Comparison of ENCODE assay signal across 12 cellular contexts in the genomic region with DNA sequence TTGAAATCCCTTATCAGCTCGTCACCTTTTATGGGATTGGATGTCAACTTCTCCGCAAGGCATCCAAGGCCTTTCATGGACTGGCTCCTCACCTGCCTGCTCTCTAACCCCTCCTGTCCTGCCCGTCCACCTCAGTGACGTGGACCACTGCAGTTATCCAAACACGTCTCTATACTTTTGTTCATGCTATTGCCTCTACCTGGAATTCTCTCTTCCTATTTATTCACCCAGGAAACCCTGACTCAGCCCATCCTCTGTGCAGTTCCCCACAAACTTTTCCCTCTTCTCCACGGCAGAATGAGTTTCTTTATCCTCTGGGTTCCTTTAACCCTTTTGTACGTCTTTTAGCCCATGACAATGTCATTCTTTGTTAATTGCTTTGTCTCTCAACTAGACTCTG. TPM values are rescaled to one million over a fixed set of nuclear protein-coding genes. Genes with fewer than 3 reads are reported as not detected.
DNase-seq lines count a peak whose midpoint lies in the region; ATAC-seq, FAIRE-seq and TF ChIP-seq lines count a peak whose summit lies in the region.
"Had no signal": no experiment of that assay in that cellular context is flagged by ENCODE, and none has a peak within 500 bp of the region (broad histone marks: within the 10 kb centered on the region; RNA-seq: fewer than 3 reads in every experiment).

No MANE protein-coding gene starts in this region.

- H3K79me2 ChIP-seq in HepG2 (ENCODE audit: insufficient read depth, low read length) (no peaks in the 10 kb centered on the region), hepatocyte (no peaks in the 10 kb centered on the region)

- H3K27me3 ChIP-seq in HepG2 (ENCODE audit: control insufficient read depth in 1 of 2, insufficient read depth in 2 of 2, low read length in 2 of 2) (peaks cover 0 to 6% of the 10 kb centered on the region in 2 experiments; a peak in 1 of 5 replicates), right lobe of liver (no peaks in the 10 kb centered on the region), hepatocyte (peaks cover 5% of the 10 kb centered on the region)
- H3K27me3 ChIP-seq: right atrium auricular region had no signal

- H3K4me3 Mint-ChIP-seq in natural killer cell treated with Interleukin-12 subunit alpha and Interleukin-12 subunit beta and Interleukin-15 and Interleukin-18, amount 100 ng/mL, for 72 hours = no peak overlapping the region
- H3K4me3 Mint-ChIP-seq: naive B cell had no signal

- no peak for TF ChIP-seq POLR2A in HepG2 (IDR thresholded peaks at IDR 0.05; ENCODE audit: insufficient read depth in 1 of 2, low read depth in 2 of 2, low read length in 2 of 2)
- no peak for TF ChIP-seq POLR2A in right lobe of liver (IDR thresholded peaks at IDR 0.05)

- H3K9me2 ChIP-seq in hepatocyte (replicated peaks; ENCODE audit: insufficient read depth) = no peaks in the 10 kb centered on the region

- intact Hi-C loops in HepG2 (cut with micrococcal nuclease; ENCODE audit: unreplicated experiment) = loop anchor here (5.0 kb wide), 1 partner anchor 75 kb away; no protein-coding TSS in a partner anchor
- intact Hi-C loops in right lobe of liver (cut with DNase I) = no loop called here

- no peak overlapping the region for H3K4me3 ChIP-seq in HepG2 (replicated peaks in 1 of 3; ENCODE audit: insufficient read depth in 1 of 3, low read depth in 2 of 3, low read length in 3 of 3)
- H3K4me3 ChIP-seq in right lobe of liver = no peak overlapping the region
- H3K4me3 ChIP-seq in hepatocyte = no peak overlapping the region
- H3K4me3 ChIP-seq: right atrium auricular region had no signal

- peaks cover 23% of the 10 kb centered on the region for H3K4me1 ChIP-seq in HepG2 (ENCODE audit: insufficient read depth, low read length)
- H3K4me1 ChIP-seq in right lobe of liver = no peaks in the 10 kb centered on the region
- H3K4me1 ChIP-seq in hepatocyte (ENCODE audit: insufficient read depth) = no peaks in the 10 kb centered on the region

- CTCF ChIA-PET in HepG2 (lab: Yijun Ruan, JAX; ENCODE audit: low intra/inter-chr PET ratio, low total read pairs) = interaction anchor here (1.5 kb wide), 1 partner anchor 167 kb away, joined by 4 read pairs; no protein-coding TSS in a partner anchor
- CTCF ChIA-PET in GM10248 (lab: Yijun Ruan, JAX) = interaction anchor here (0.5 to 8.2 kb wide), 37 partner anchors 11 to 547 kb away, joined by 3 to 190 read pairs (median 6); a partner anchor contains a TSS

- H3K9ac ChIP-seq in HepG2 (ENCODE audit: insufficient read depth, low read depth, low read length) = no peak overlapping the region

- H3K27ac ChIP-seq in HepG2 (ENCODE audit: extremely low read length, insufficient read depth, low read length) (no peak overlapping the region), right lobe of liver (no peak overlapping the region), VCaP (peak overlapping the region; percentile 65), hepatocyte (no peak overlapping the region)
- H3K27ac ChIP-seq: right atrium auricular region had no signal

- POLR2A ChIA-PET in HepG2 (lab: Yijun Ruan, JAX) = no interaction called here
- POLR2A ChIA-PET in GM10248 (lab: Yijun Ruan, JAX) = no interaction called here

- TF ChIP-seq CTCF in HepG2 (CRISPR knock-in tag; IDR thresholded peaks at IDR 0.05) = no peak
- TF ChIP-seq CTCF in right lobe of liver (IDR thresholded peaks at IDR 0.05) = no peak
- no peak for TF ChIP-seq CTCF in VCaP (conservative IDR thresholded peaks at IDR 0.05)
- no peak for TF ChIP-seq CTCF in hepatocyte (IDR thresholded peaks at IDR 0.05; ENCODE audit: poor library complexity)
- TF ChIP-seq CTCF in GM10248 (IDR thresholded peaks at IDR 0.05; ENCODE audit: control extremely low read depth, extremely low read depth, low read depth, missing control alignments) = no peak

- FAIRE-seq in HepG2 (lab: Jason Lieb, UNC) = no peak

- TF ChIP-seq RAD21 in HepG2 (CRISPR knock-in tag; IDR thresholded peaks at IDR 0.05) = no peak

- H3K27ac Mint-ChIP-seq in natural killer cell treated with Interleukin-12 subunit alpha and Interleukin-12 subunit beta and Interleukin-15 and Interleukin-18, amount 100 ng/mL, for 72 hours = no peak overlapping the region

- no peaks in the 10 kb centered on the region for H4K20me1 ChIP-seq in HepG2 (ENCODE audit: insufficient read depth, low read length)
- H4K20me1 ChIP-seq in hepatocyte (ENCODE audit: insufficient read depth, poor library complexity, severe bottlenecking) = no peaks in the 10 kb centered on the region

- peaks cover 22 to 27% of the 10 kb centered on the region in 2 donors for H3K27me3 Mint-ChIP-seq in natural killer cell treated with Interleukin-12 subunit alpha and Interleukin-12 subunit beta and Interleukin-15 and Interleukin-18, amount 100 ng/mL, for 72 hours

- DNase-seq in HepG2 (ENCODE audit: low spot score) (no peak), right lobe of liver (no peak), hepatocyte (ENCODE audit: low spot score) (no peak), GM10248 (ENCODE audit: extremely low spot score) (no peak), NCI-H1930 (lab: John Stamatoyannopoulos, UW) (no peak)
- no peak for DNase-seq in natural killer cell treated with Interleukin-12 subunit alpha and Interleukin-12 subunit beta and Interleukin-15 and Interleukin-18, amount 100 ng/mL, for 72 hours (ENCODE audit: low spot score)
- DNase-seq: activated CD4-positive, CD25-positive, alpha-beta regulatory T cell treated with anti-CD3 and anti-CD28 coated beads, Interleukin-2, amount 50 U/mL, for 72 hours; activated CD8-positive, alpha-beta memory T cell treated with anti-CD3 and anti-CD28 coated beads, Interleukin-2, amount 50 U/mL, for 48 hours had no signal

- H2AFZ ChIP-seq in HepG2 (ENCODE audit: low read length) (peak overlapping the region; percentile 31), hepatocyte (no peak overlapping the region)

- H3K36me3 ChIP-seq in HepG2 (replicated peaks in 1 of 2; ENCODE audit: control insufficient read depth in 1 of 2, insufficient read depth in 2 of 2, low read length in 2 of 2) (no peaks in the 10 kb centered on the region), right lobe of liver (no peaks in the 10 kb centered on the region), hepatocyte (replicated peaks; ENCODE audit: insufficient read depth, low read depth) (no peaks in the 10 kb centered on the region)
- H3K36me3 ChIP-seq: right atrium auricular region had no signal

- H3K9me3 Mint-ChIP-seq in natural killer cell treated with Interleukin-12 subunit alpha and Interleukin-12 subunit beta and Interleukin-15 and Interleukin-18, amount 100 ng/mL, for 72 hours = no peaks in the 10 kb centered on the region
- H3K9me3 Mint-ChIP-seq: naive B cell had no signal

- peaks cover 15% of the 10 kb centered on the region in 2 donors for H3K4me1 Mint-ChIP-seq in natural killer cell treated with Interleukin-12 subunit alpha and Interleukin-12 subunit beta and Interleukin-15 and Interleukin-18, amount 100 ng/mL, for 72 hours (ENCODE audit: low read depth in 2 of 2)

- 39% methylated on average over 7 of the region's 7 CpGs for WGBS in HepG2 (ENCODE audit: low lambda C conversion rate)
- 56% methylated on average over 7 of the region's 7 CpGs for WGBS in right lobe of liver (ENCODE audit: insufficient coverage, low coverage, low lambda C conversion rate, missing lambda C conversion rate)
- 63% methylated on average over 7 of the region's 7 CpGs for WGBS in hepatocyte (ENCODE audit: low lambda C conversion rate, missing lambda C conversion rate)

- H3K36me3 Mint-ChIP-seq in natural killer cell treated with Interleukin-12 subunit alpha and Interleukin-12 subunit beta and Interleukin-15 and Interleukin-18, amount 100 ng/mL, for 72 hours = no peaks in the 10 kb centered on the region

- H3K9me3 ChIP-seq in HepG2 (ENCODE audit: low read length) (no peaks in the 10 kb centered on the region), right lobe of liver (no peaks in the 10 kb centered on the region), hepatocyte (ENCODE audit: low read depth) (no peaks in the 10 kb centered on the region)
- H3K9me3 ChIP-seq: right atrium auricular region had no signal

- in situ Hi-C loops in HepG2 (cut with HindIII; ENCODE audit: extremely low pct_ligation_motif_present, low pct_unique_long_range_greater_than_20kb) = no loop called here

- ATAC-seq in HepG2 (no peak), right lobe of liver (no peak), GM21423 (IDR thresholded peaks at IDR 0.05; ENCODE audit: unreplicated experiment) (no peak)
- no peak for ATAC-seq in natural killer cell treated with Interleukin-12 subunit alpha and Interleukin-12 subunit beta and Interleukin-15 and Interleukin-18, amount 100 ng/mL, for 72 hours

- H3K4me2 ChIP-seq in HepG2 (ENCODE audit: low read depth, low read length) (peak overlapping the region; percentile 39), hepatocyte (peak overlapping the region; percentile 41)

- no TSS peak for BruUV-seq in HepG2 (replicated peaks; lab: Mats Ljungman, UMichigan)

- TF ChIP-seq EP300 in HepG2 (IDR thresholded peaks at IDR 0.05; ENCODE audit: low read depth in 2 of 2, low read length in 2 of 2) (no peak), HepG2 (CRISPR knock-in tag; IDR thresholded peaks at IDR 0.05; ENCODE audit: borderline replicate concordance) (no peak)

RNA-seq across cellular contexts. Expression of a gene that starts 5.1 kb away (rescaled TPM):
- total RNA-seq in HepG2 (2016; rRNA removed; fragmentation: Illumina TruSeq; extraction: Trizol) = 5.7 and 6.6 TPM in 2 replicates
- 0.53 and 0.81 TPM in 2 replicates for total RNA-seq in HepG2 (2016; cell fraction: cytosol; rRNA removed; fragmentation: Illumina TruSeq; extraction: Trizol; ENCODE audit: low read depth)
- 5.6 and 6.7 TPM in 2 replicates for total RNA-seq in HepG2 (2016; cell fraction: insoluble cytoplasmic fraction; rRNA removed; fragmentation: Illumina TruSeq; extraction: Trizol)
- 1.3 and 1.5 TPM in 2 replicates for total RNA-seq in HepG2 (2016; cell fraction: membrane; rRNA removed; fragmentation: Illumina TruSeq; extraction: Trizol)
- total RNA-seq in HepG2 (2016; cell fraction: nucleus; rRNA removed; fragmentation: Illumina TruSeq; extraction: Trizol) = 8.4 and 8.5 TPM in 2 replicates
- 4.4 and 4.8 TPM in 2 replicates for polyA plus RNA-seq in HepG2 (2011; rRNA removed)
- 2.2 and 3.6 TPM in 2 replicates for polyA plus RNA-seq in HepG2 (2011; cell fraction: cytosol; rRNA removed)
- polyA plus RNA-seq in HepG2 (2011; cell fraction: nucleus; rRNA removed) = 4.4 and 4.6 TPM in 2 replicates
- polyA plus RNA-seq in HepG2 (2012) = 3.8 and 4.2 TPM in 2 replicates
- 0.15 and 0.20 TPM in 2 replicates for polyA plus RNA-seq in HepG2 (2016; cell fraction: cytosol; fragmentation: Illumina TruSeq; extraction: Trizol; ENCODE audit: low read depth)
- 5.4 and 5.9 TPM in 2 replicates for polyA plus RNA-seq in HepG2 (2016; cell fraction: insoluble cytoplasmic fraction; fragmentation: Illumina TruSeq; extraction: Trizol; ENCODE audit: low read depth)
- 0.49 and 0.59 TPM in 2 replicates for polyA plus RNA-seq in HepG2 (2016; cell fraction: membrane; fragmentation: Illumina TruSeq; extraction: Trizol; ENCODE audit: low read depth)
- 4.6 and 5.1 TPM in 2 replicates for polyA plus RNA-seq in HepG2 (2016; cell fraction: nucleus; fragmentation: Illumina TruSeq; extraction: Trizol; ENCODE audit: insufficient read depth, low read depth)
- 7.4 and 25.4 TPM in 2 replicates for polyA minus RNA-seq in HepG2 (2011; rRNA and poly(A)+ RNA removed; ENCODE audit: low replicate concordance)
- polyA minus RNA-seq in HepG2 (2011; cell fraction: cytosol; rRNA and poly(A)+ RNA removed) = 2.7 and 4.1 TPM in 2 replicates
- 24.7 and 28.3 TPM in 2 replicates for polyA minus RNA-seq in HepG2 (2011; cell fraction: nucleus; rRNA and poly(A)+ RNA removed)
- total RNA-seq in right lobe of liver = 1 to 10 TPM; 4.6 to 10.0 (median 6.4) TPM
- total RNA-seq in hepatocyte = 8.0 and 8.3 TPM in 2 replicates
- polyA plus RNA-seq in hepatocyte = 3.2 and 5.2 TPM in 2 replicates
- total RNA-seq in natural killer cell treated with Interleukin-12 subunit alpha and Interleukin-12 subunit beta and Interleukin-15 and Interleukin-18, amount 100 ng/mL, for 72 hours = 10 to 100 TPM in 1 of 2 donors, 1 to 10 TPM in 1; 8.5 to 12.6 TPM

RNA-seq across cellular contexts. Expression of a gene that starts 16.8 kb away (rescaled TPM):
- total RNA-seq in HepG2 (2016; rRNA removed; fragmentation: Illumina TruSeq; extraction: Trizol) (0.02 TPM in 1 of 2 replicates, not detected in the other), right lobe of liver (10 to 100 TPM; 24.9 to 33.9 (median 28.9) TPM), hepatocyte (34.2 and 35.3 TPM in 2 replicates)
- not detected in 2 replicates for total RNA-seq in HepG2 (2016; cell fraction: cytosol; rRNA removed; fragmentation: Illumina TruSeq; extraction: Trizol; ENCODE audit: low read depth)
- not detected in 2 replicates for total RNA-seq in HepG2 (2016; cell fraction: insoluble cytoplasmic fraction; rRNA removed; fragmentation: Illumina TruSeq; extraction: Trizol)
- not detected in 2 replicates for total RNA-seq in HepG2 (2016; cell fraction: membrane; rRNA removed; fragmentation: Illumina TruSeq; extraction: Trizol)
- total RNA-seq in HepG2 (2016; cell fraction: nucleus; rRNA removed; fragmentation: Illumina TruSeq; extraction: Trizol) = not detected in 2 replicates
- polyA plus RNA-seq in HepG2 (2011; rRNA removed) (0.05 TPM in 1 of 2 replicates, not detected in the other), hepatocyte (21.3 and 31.0 TPM in 2 replicates)
- 0.01 and 0.05 TPM in 2 replicates for polyA plus RNA-seq in HepG2 (2011; cell fraction: cytosol; rRNA removed)
- not detected in 2 replicates for polyA plus RNA-seq in HepG2 (2011; cell fraction: nucleus; rRNA removed)
- polyA plus RNA-seq in HepG2 (2012) = not detected in 2 replicates
- not detected in 2 replicates for polyA plus RNA-seq in HepG2 (2016; cell fraction: cytosol; fragmentation: Illumina TruSeq; extraction: Trizol; ENCODE audit: low read depth)
- not detected in 2 replicates for polyA plus RNA-seq in HepG2 (2016; cell fraction: insoluble cytoplasmic fraction; fragmentation: Illumina TruSeq; extraction: Trizol; ENCODE audit: low read depth)
- not detected in 2 replicates for polyA plus RNA-seq in HepG2 (2016; cell fraction: membrane; fragmentation: Illumina TruSeq; extraction: Trizol; ENCODE audit: low read depth)
- not detected in 2 replicates for polyA plus RNA-seq in HepG2 (2016; cell fraction: nucleus; fragmentation: Illumina TruSeq; extraction: Trizol; ENCODE audit: insufficient read depth, low read depth)
- 0.70 TPM in 1 of 2 replicates, not detected in the other for polyA minus RNA-seq in HepG2 (2011; rRNA and poly(A)+ RNA removed; ENCODE audit: low replicate concordance)
- polyA minus RNA-seq in HepG2 (2011; cell fraction: cytosol; rRNA and poly(A)+ RNA removed) = not detected in 2 replicates
- polyA minus RNA-seq in HepG2 (2011; cell fraction: nucleus; rRNA and poly(A)+ RNA removed) = not detected in 2 replicates
- 1 to 10 TPM; 1.5 to 8.6 TPM for total RNA-seq in natural killer cell treated with Interleukin-12 subunit alpha and Interleukin-12 subunit beta and Interleukin-15 and Interleukin-18, amount 100 ng/mL, for 72 hours

RNA-seq across cellular contexts. Expression of a gene that starts 38.3 kb away (rescaled TPM):
- total RNA-seq in HepG2 (2016; rRNA removed; fragmentation: Illumina TruSeq; extraction: Trizol) (0.71 and 0.98 TPM in 2 replicates), right lobe of liver (1 to 10 TPM in 3 of 6 experiments, under 1 TPM in 3; 0.81 to 1.6 (median 1.0) TPM), hepatocyte (3.3 and 3.8 TPM in 2 replicates)
- total RNA-seq in HepG2 (2016; cell fraction: cytosol; rRNA removed; fragmentation: Illumina TruSeq; extraction: Trizol; ENCODE audit: low read depth) = 0.26 and 0.30 TPM in 2 replicates
- total RNA-seq in HepG2 (2016; cell fraction: insoluble cytoplasmic fraction; rRNA removed; fragmentation: Illumina TruSeq; extraction: Trizol) = 1.0 and 1.1 TPM in 2 replicates
- total RNA-seq in HepG2 (2016; cell fraction: membrane; rRNA removed; fragmentation: Illumina TruSeq; extraction: Trizol) = 0.38 and 0.71 TPM in 2 replicates
- total RNA-seq in HepG2 (2016; cell fraction: nucleus; rRNA removed; fragmentation: Illumina TruSeq; extraction: Trizol) = 0.72 and 0.81 TPM in 2 replicates
- polyA plus RNA-seq in HepG2 (2011; rRNA removed) (0.33 and 0.40 TPM in 2 replicates), hepatocyte (2.2 and 2.7 TPM in 2 replicates)
- 0.27 and 0.40 TPM in 2 replicates for polyA plus RNA-seq in HepG2 (2011; cell fraction: cytosol; rRNA removed)
- 0.27 and 0.28 TPM in 2 replicates for polyA plus RNA-seq in HepG2 (2011; cell fraction: nucleus; rRNA removed)
- 0.37 and 0.51 TPM in 2 replicates for polyA plus RNA-seq in HepG2 (2012)
- 0.05 and 0.06 TPM in 2 replicates for polyA plus RNA-seq in HepG2 (2016; cell fraction: cytosol; fragmentation: Illumina TruSeq; extraction: Trizol; ENCODE audit: low read depth)
- polyA plus RNA-seq in HepG2 (2016; cell fraction: insoluble cytoplasmic fraction; fragmentation: Illumina TruSeq; extraction: Trizol; ENCODE audit: low read depth) = 0.51 and 0.69 TPM in 2 replicates
- 0.10 and 0.13 TPM in 2 replicates for polyA plus RNA-seq in HepG2 (2016; cell fraction: membrane; fragmentation: Illumina TruSeq; extraction: Trizol; ENCODE audit: low read depth)
- polyA plus RNA-seq in HepG2 (2016; cell fraction: nucleus; fragmentation: Illumina TruSeq; extraction: Trizol; ENCODE audit: insufficient read depth, low read depth) = 0.37 and 0.45 TPM in 2 replicates
- 0.56 and 3.8 TPM in 2 replicates for polyA minus RNA-seq in HepG2 (2011; rRNA and poly(A)+ RNA removed; ENCODE audit: low replicate concordance)
- 0.40 and 0.62 TPM in 2 replicates for polyA minus RNA-seq in HepG2 (2011; cell fraction: cytosol; rRNA and poly(A)+ RNA removed)
- 1.4 and 1.6 TPM in 2 replicates for polyA minus RNA-seq in HepG2 (2011; cell fraction: nucleus; rRNA and poly(A)+ RNA removed)
- 1 to 10 TPM; 2.5 to 3.0 TPM for total RNA-seq in natural killer cell treated with Interleukin-12 subunit alpha and Interleukin-12 subunit beta and Interleukin-15 and Interleukin-18, amount 100 ng/mL, for 72 hours
